Comparison of ENCODE assay signal across 17 cellular contexts in genomic region chr2:131473266-131473665, GRCh38. TPM values are rescaled to one million over a fixed set of nuclear protein-coding genes. Genes with fewer than 3 reads are reported as not detected.
"Had no signal": no experiment of that assay in that cellular context is flagged by ENCODE, and none has a peak within 500 bp of the region (broad histone marks: within the 10 kb centered on the region; RNA-seq: fewer than 3 reads in every experiment).

No MANE protein-coding gene starts in this region.

RNA-seq across cellular contexts. Expression of gene TUBA3D, which starts 2.7 kb away (rescaled TPM):
- total RNA-seq: activated naive CD4-positive, alpha-beta T cell treated with anti-CD3 and anti-CD28 coated beads for 36 hours; activated naive CD4-positive, alpha-beta T cell treated with anti-CD3 and anti-CD28 coated beads, Interleukin-2, amount 50 U/mL, for 72 hours; activated naive CD8-positive, alpha-beta T cell treated with anti-CD3 and anti-CD28 coated beads for 36 hours; activated naive CD8-positive, alpha-beta T cell treated with anti-CD3 and anti-CD28 coated beads, Interleukin-2, amount 10 ng/mL, durations not matched to agents 7 days and 5 days; activated T-cell treated with anti-CD3 and anti-CD28 coated beads, Interleukin-2, amount 50 U/mL, for 4 hours; activated T-cell treated with anti-CD3 and anti-CD28 coated beads, Interleukin-2, amount 50 U/mL, for 72 hours; activated T-helper 1 cell treated with anti-CD3 and anti-CD28 coated beads, Interleukin-12 subunit alpha, Interleukin-12 subunit beta, Interleukin-2, Interleukin-4 antibody, amounts not matched to agents 30 ng/mL and 10 ng/mL and 1 ng/mL, durations not matched to agents 14 hours and 24 hours and 36 hours; activated T-helper 17 cell treated with anti-CD3 and anti-CD28 coated beads, Interleukin-2, amount 50 U/mL, for 72 hours; activated T-helper 2 cell treated with anti-CD3 and anti-CD28 coated beads, Interferon-gamma antibody, Interleukin-2, Interleukin-4, amounts not matched to agents 10 μg/mL and 5 μg/mL and 100 μg/mL, durations not matched to agents 14 hours and 24 hours and 36 hours; adrenal gland; aorta; ascending aorta; astrocyte; body of pancreas; breast epithelium; bronchial epithelial cell; cardiac muscle cell had no signal
